Comparison of ENCODE assay signal across 1 cellular context in genomic region chr17:80477647-80478478, GRCh38.
A peak's percentile ranks its signal among the peaks of the same experiment; 100 is the strongest.
TF ChIP-seq lines count a peak whose summit lies in the region.

No MANE protein-coding gene starts in this region.

TF ChIP-seq in HepG2, 621 proteins besides CTCF, POLR2A, EP300 and RAD21 (continued from another document and continues in another):
- peak; percentile 44; the same call in 1 of the 2 replicates for TF ChIP-seq ZNF800 (CRISPR knock-in tag; IDR thresholded peaks at IDR 0.05)
- 0 out of 2 replicates have a peak, but pooled peaks have one; percentile 34 for TF ChIP-seq ZC3H13 (CRISPR knock-in tag; IDR thresholded peaks at IDR 0.05)
- TF ChIP-seq ZSCAN20 (CRISPR knock-in tag; IDR thresholded peaks at IDR 0.05; ENCODE audit: borderline replicate concordance), result no peak
- TF ChIP-seq, protein P1, sequence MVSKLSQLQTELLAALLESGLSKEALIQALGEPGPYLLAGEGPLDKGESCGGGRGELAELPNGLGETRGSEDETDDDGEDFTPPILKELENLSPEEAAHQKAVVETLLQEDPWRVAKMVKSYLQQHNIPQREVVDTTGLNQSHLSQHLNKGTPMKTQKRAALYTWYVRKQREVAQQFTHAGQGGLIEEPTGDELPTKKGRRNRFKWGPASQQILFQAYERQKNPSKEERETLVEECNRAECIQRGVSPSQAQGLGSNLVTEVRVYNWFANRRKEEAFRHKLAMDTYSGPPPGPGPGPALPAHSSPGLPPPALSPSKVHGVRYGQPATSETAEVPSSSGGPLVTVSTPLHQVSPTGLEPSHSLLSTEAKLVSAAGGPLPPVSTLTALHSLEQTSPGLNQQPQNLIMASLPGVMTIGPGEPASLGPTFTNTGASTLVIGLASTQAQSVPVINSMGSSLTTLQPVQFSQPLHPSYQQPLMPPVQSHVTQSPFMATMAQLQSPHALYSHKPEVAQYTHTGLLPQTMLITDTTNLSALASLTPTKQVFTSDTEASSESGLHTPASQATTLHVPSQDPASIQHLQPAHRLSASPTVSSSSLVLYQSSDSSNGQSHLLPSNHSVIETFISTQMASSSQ (IDR thresholded peaks at IDR 0.05; ENCODE audit: low read depth), result no peak
- TF ChIP-seq, protein P1 (CRISPR knock-in tag; IDR thresholded peaks at IDR 0.05; ENCODE audit: borderline replicate concordance), result no peak
- peak; percentile 44 for TF ChIP-seq HNRNPLL (IDR thresholded peaks at IDR 0.05; ENCODE audit: low read depth, low read length, poor library complexity, severe bottlenecking)
- TF ChIP-seq MIER2 (CRISPR knock-in tag; IDR thresholded peaks at IDR 0.05), result no peak
- no peak for TF ChIP-seq ONECUT2 (CRISPR knock-in tag; IDR thresholded peaks at IDR 0.05)
- TF ChIP-seq HOXA7 (CRISPR knock-in tag; IDR thresholded peaks at IDR 0.05), result no peak
- no peak for TF ChIP-seq ZNF432 (CRISPR knock-in tag; IDR thresholded peaks at IDR 0.05; ENCODE audit: borderline replicate concordance)
- TF ChIP-seq ZNF430 (CRISPR knock-in tag; IDR thresholded peaks at IDR 0.05), result no peak
- no peak for TF ChIP-seq DDIT3 (CRISPR knock-in tag; IDR thresholded peaks at IDR 0.05)
- TF ChIP-seq HMG20B (CRISPR knock-in tag; conservative IDR thresholded peaks at IDR 0.05), result no peak
- TF ChIP-seq ZSCAN22 (CRISPR knock-in tag; IDR thresholded peaks at IDR 0.05), result no peak
- no peak for TF ChIP-seq MTERF4 (CRISPR knock-in tag; IDR thresholded peaks at IDR 0.05)
- no peak for TF ChIP-seq RFX1 (IDR thresholded peaks at IDR 0.05)
- TF ChIP-seq, protein P2, sequence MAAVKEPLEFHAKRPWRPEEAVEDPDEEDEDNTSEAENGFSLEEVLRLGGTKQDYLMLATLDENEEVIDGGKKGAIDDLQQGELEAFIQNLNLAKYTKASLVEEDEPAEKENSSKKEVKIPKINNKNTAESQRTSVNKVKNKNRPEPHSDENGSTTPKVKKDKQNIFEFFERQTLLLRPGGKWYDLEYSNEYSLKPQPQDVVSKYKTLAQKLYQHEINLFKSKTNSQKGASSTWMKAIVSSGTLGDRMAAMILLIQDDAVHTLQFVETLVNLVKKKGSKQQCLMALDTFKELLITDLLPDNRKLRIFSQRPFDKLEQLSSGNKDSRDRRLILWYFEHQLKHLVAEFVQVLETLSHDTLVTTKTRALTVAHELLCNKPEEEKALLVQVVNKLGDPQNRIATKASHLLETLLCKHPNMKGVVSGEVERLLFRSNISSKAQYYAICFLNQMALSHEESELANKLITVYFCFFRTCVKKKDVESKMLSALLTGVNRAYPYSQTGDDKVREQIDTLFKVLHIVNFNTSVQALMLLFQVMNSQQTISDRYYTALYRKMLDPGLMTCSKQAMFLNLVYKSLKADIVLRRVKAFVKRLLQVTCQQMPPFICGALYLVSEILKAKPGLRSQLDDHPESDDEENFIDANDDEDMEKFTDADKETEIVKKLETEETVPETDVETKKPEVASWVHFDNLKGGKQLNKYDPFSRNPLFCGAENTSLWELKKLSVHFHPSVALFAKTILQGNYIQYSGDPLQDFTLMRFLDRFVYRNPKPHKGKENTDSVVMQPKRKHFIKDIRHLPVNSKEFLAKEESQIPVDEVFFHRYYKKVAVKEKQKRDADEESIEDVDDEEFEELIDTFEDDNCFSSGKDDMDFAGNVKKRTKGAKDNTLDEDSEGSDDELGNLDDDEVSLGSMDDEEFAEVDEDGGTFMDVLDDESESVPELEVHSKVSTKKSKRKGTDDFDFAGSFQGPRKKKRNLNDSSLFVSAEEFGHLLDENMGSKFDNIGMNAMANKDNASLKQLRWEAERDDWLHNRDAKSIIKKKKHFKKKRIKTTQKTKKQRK (IDR thresholded peaks at IDR 0.05; ENCODE audit: low read length), result no peak
- no peak for TF ChIP-seq MYNN (CRISPR knock-in tag; IDR thresholded peaks at IDR 0.05; ENCODE audit: low read depth)
- no peak for TF ChIP-seq ZBTB20 (CRISPR knock-in tag; IDR thresholded peaks at IDR 0.05; ENCODE audit: borderline replicate concordance, low read depth)
- no peak for TF ChIP-seq SNRNP70 (IDR thresholded peaks at IDR 0.05; ENCODE audit: low read depth, low read length)
- TF ChIP-seq ZFP82 (CRISPR knock-in tag; IDR thresholded peaks at IDR 0.05; ENCODE audit: borderline replicate concordance), result no peak
- TF ChIP-seq PATZ1 (CRISPR knock-in tag; IDR thresholded peaks at IDR 0.05), result peak; percentile 23; the same call in 1 of the 2 replicates
- TF ChIP-seq NR1H2 (CRISPR knock-in tag; IDR thresholded peaks at IDR 0.05; ENCODE audit: borderline replicate concordance, low read depth), result no peak
- no peak for TF ChIP-seq ZNF33A (CRISPR knock-in tag; IDR thresholded peaks at IDR 0.05; ENCODE audit: borderline replicate concordance)
- no peak for TF ChIP-seq NKX3-1 (CRISPR knock-in tag; IDR thresholded peaks at IDR 0.05)
- TF ChIP-seq RFX5 (IDR thresholded peaks at IDR 0.05; ENCODE audit: low read depth, low read length), result no peak
- TF ChIP-seq, protein P3, sequence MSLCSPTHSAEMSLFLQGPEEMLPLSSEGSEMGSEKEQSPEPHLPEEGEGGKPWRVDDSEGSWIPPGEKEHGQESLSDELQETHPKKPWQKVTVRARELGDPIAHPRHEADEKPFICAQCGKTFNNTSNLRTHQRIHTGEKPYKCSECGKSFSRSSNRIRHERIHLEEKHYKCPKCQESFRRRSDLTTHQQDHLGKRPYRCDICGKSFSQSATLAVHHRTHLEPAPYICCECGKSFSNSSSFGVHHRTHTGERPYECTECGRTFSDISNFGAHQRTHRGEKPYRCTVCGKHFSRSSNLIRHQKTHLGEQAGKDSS (CRISPR knock-in tag; IDR thresholded peaks at IDR 0.05; ENCODE audit: borderline replicate concordance, low read depth), result no peak
- TF ChIP-seq REST (IDR thresholded peaks at IDR 0.05; ENCODE audit: borderline replicate concordance in 1 of 2, low read depth in 1 of 2, low read length in 2 of 2), result no peak
- TF ChIP-seq ELF3 (CRISPR knock-in tag; IDR thresholded peaks at IDR 0.05), result 0 out of 2 replicates have a peak, but pooled peaks have one; percentile 13
- no peak for TF ChIP-seq ZSCAN25 (CRISPR knock-in tag; IDR thresholded peaks at IDR 0.05)
- TF ChIP-seq, protein P4, sequence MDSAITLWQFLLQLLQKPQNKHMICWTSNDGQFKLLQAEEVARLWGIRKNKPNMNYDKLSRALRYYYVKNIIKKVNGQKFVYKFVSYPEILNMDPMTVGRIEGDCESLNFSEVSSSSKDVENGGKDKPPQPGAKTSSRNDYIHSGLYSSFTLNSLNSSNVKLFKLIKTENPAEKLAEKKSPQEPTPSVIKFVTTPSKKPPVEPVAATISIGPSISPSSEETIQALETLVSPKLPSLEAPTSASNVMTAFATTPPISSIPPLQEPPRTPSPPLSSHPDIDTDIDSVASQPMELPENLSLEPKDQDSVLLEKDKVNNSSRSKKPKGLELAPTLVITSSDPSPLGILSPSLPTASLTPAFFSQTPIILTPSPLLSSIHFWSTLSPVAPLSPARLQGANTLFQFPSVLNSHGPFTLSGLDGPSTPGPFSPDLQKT (CRISPR knock-in tag; IDR thresholded peaks at IDR 0.05; ENCODE audit: borderline replicate concordance), result no peak
- TF ChIP-seq ZNF30 (CRISPR knock-in tag; IDR thresholded peaks at IDR 0.05), result no peak
- TF ChIP-seq TEF (CRISPR knock-in tag; IDR thresholded peaks at IDR 0.05), result no peak
- TF ChIP-seq SP1 (IDR thresholded peaks at IDR 0.05), result no peak
- no peak for TF ChIP-seq SP1 (CRISPR knock-in tag; IDR thresholded peaks at IDR 0.05)
- TF ChIP-seq PCBP2 (optimal IDR thresholded peaks at IDR 0.05; ENCODE audit: low read depth, low read length, poor library complexity, severe bottlenecking), result no peak
- TF ChIP-seq RAD51 (IDR thresholded peaks at IDR 0.05; ENCODE audit: borderline replicate concordance), result no peak
- no peak for TF ChIP-seq CREM (IDR thresholded peaks at IDR 0.05)
- TF ChIP-seq CREM (CRISPR knock-in tag; IDR thresholded peaks at IDR 0.05), result no peak
- TF ChIP-seq JUN (CRISPR knock-in tag; IDR thresholded peaks at IDR 0.05), result no peak
- TF ChIP-seq, protein P5, sequence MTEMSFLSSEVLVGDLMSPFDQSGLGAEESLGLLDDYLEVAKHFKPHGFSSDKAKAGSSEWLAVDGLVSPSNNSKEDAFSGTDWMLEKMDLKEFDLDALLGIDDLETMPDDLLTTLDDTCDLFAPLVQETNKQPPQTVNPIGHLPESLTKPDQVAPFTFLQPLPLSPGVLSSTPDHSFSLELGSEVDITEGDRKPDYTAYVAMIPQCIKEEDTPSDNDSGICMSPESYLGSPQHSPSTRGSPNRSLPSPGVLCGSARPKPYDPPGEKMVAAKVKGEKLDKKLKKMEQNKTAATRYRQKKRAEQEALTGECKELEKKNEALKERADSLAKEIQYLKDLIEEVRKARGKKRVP (CRISPR knock-in tag; IDR thresholded peaks at IDR 0.05), result no peak
